In genomic region chr5:81428446-81428845, GRCh38 we compare ENCODE assay signal across 34 cellular contexts. TPM values are rescaled to one million over a fixed set of nuclear protein-coding genes. Genes with fewer than 3 reads are reported as not detected.
DNase-seq lines count a peak whose midpoint lies in the region; ATAC-seq, FAIRE-seq and TF ChIP-seq lines count a peak whose summit lies in the region.
"Had no signal": no experiment of that assay in that cellular context is flagged by ENCODE, and none has a peak within 500 bp of the region (broad histone marks: within the 10 kb centered on the region; RNA-seq: fewer than 3 reads in every experiment).

No MANE protein-coding gene starts in this region.

- no peak overlapping the region for H3K27ac Mint-ChIP-seq in activated CD8-positive, alpha-beta T cell treated with anti-CD3 and anti-CD28 coated beads, Interleukin-2, amount 10 ng/mL, durations not matched to agents 7 days and 5 days
- H3K27ac Mint-ChIP-seq: activated B cell treated with CpG ODN at 0.5 μM for 24 hours; activated CD4-positive, alpha-beta T cell treated with anti-CD3 and anti-CD28 coated beads, Interleukin-2, amount 10 ng/mL, durations not matched to agents 7 days and 5 days; activated CD8-positive, alpha-beta memory T cell treated with anti-CD3 and anti-CD28 coated beads, Interleukin-2, amount 10 ng/mL, durations not matched to agents 7 days and 5 days; activated naive CD8-positive, alpha-beta T cell treated with anti-CD3 and anti-CD28 coated beads, Interleukin-2, amount 50 U/mL, for 24 hours; CD8-positive, alpha-beta T cell; dendritic cell treated with granulocyte-macrophage colony-stimulating factor and Interleukin-4, amounts not matched to agents 40 ng/mL and 50 ng/mL, for 4 days had no signal

- no peak for TF ChIP-seq RAD21 in A549 (conservative IDR thresholded peaks at IDR 0.05 in 1 of 2, IDR thresholded peaks at IDR 0.05 in 1 of 2)

- H3K4me3 Mint-ChIP-seq in activated CD8-positive, alpha-beta T cell treated with anti-CD3 and anti-CD28 coated beads, Interleukin-2, amount 10 ng/mL, durations not matched to agents 7 days and 5 days: no peak overlapping the region
- H3K4me3 Mint-ChIP-seq: activated B cell treated with CpG ODN at 0.5 μM for 24 hours; activated CD4-positive, alpha-beta T cell treated with anti-CD3 and anti-CD28 coated beads, Interleukin-2, amount 10 ng/mL, durations not matched to agents 7 days and 5 days; activated CD8-positive, alpha-beta memory T cell treated with anti-CD3 and anti-CD28 coated beads, Interleukin-2, amount 10 ng/mL, durations not matched to agents 7 days and 5 days; activated naive CD8-positive, alpha-beta T cell treated with anti-CD3 and anti-CD28 coated beads, Interleukin-2, amount 50 U/mL, for 24 hours; CD8-positive, alpha-beta T cell; dendritic cell treated with granulocyte-macrophage colony-stimulating factor and Interleukin-4, amounts not matched to agents 40 ng/mL and 50 ng/mL, for 4 days had no signal

- H3K9me3 Mint-ChIP-seq in activated CD8-positive, alpha-beta T cell treated with anti-CD3 and anti-CD28 coated beads, Interleukin-2, amount 10 ng/mL, durations not matched to agents 7 days and 5 days (ENCODE audit: insufficient read depth): no peaks in the 10 kb centered on the region
- H3K9me3 Mint-ChIP-seq: activated B cell treated with CpG ODN at 0.5 μM for 24 hours; activated CD4-positive, alpha-beta T cell treated with anti-CD3 and anti-CD28 coated beads, Interleukin-2, amount 10 ng/mL, durations not matched to agents 7 days and 5 days; activated naive CD8-positive, alpha-beta T cell treated with anti-CD3 and anti-CD28 coated beads, Interleukin-2, amount 50 U/mL, for 24 hours; CD8-positive, alpha-beta T cell; dendritic cell treated with granulocyte-macrophage colony-stimulating factor and Interleukin-4, amounts not matched to agents 40 ng/mL and 50 ng/mL, for 4 days had no signal

- DNase-seq in A549 (ENCODE audit: low read depth in 1 of 2, low spot score in 1 of 2): peak in 1 of 2 experiments; percentile 15
- peak; percentile 70 for DNase-seq in adipocyte (ENCODE audit: low read depth)
- DNase-seq in fibroblast of villous mesenchyme (ENCODE audit: low read depth): peak; percentile 35
- DNase-seq in HuH-7.5 (ENCODE audit: low spot score): no peak
- DNase-seq in lower lobe of right lung: no peak
- no peak for DNase-seq in activated CD8-positive, alpha-beta T cell treated with anti-CD3 and anti-CD28 coated beads, Interleukin-2, amount 10 ng/mL, durations not matched to agents 7 days and 5 days
- DNase-seq in activated CD4-positive, alpha-beta T cell treated with anti-CD3 and anti-CD28 coated beads, Interleukin-2, amount 50 U/mL, for 4 hours: no peak
- DNase-seq: activated B cell treated with CpG ODN at 0.5 μM for 24 hours; activated CD4-positive, alpha-beta T cell treated with anti-CD3 and anti-CD28 coated beads, Interleukin-2, amount 10 ng/mL, durations not matched to agents 7 days and 5 days; activated CD8-positive, alpha-beta memory T cell treated with anti-CD3 and anti-CD28 coated beads, Interleukin-2, amount 10 ng/mL, durations not matched to agents 7 days and 5 days; activated naive CD8-positive, alpha-beta T cell treated with anti-CD3 and anti-CD28 coated beads, Interleukin-2, amount 50 U/mL, for 24 hours; activated T-cell treated with anti-CD3 and anti-CD28 coated beads, Interleukin-2, amount 50 U/mL, for 48 hours; BE2C; CD8-positive, alpha-beta T cell; esophagus squamous epithelium; glutamatergic neuron; GOT3; left lung; NCI-H1417 treated with DMSO at 0.1 percent for 48 hours; NCI-H2029 treated with DMSO at 0.1 percent for 48 hours; NCI-H226; NCI-H774; RPMI8226; stimulated activated CD8-positive, alpha-beta memory T cell treated with anti-CD3 and anti-CD28 coated beads, Interleukin-4, amount 100 ng/mL, for 48 hours; T-helper 1 cell had no signal

- no peaks in the 10 kb centered on the region for H3K36me3 Mint-ChIP-seq in activated CD8-positive, alpha-beta T cell treated with anti-CD3 and anti-CD28 coated beads, Interleukin-2, amount 10 ng/mL, durations not matched to agents 7 days and 5 days (ENCODE audit: low read depth)
- H3K36me3 Mint-ChIP-seq: activated CD8-positive, alpha-beta memory T cell treated with anti-CD3 and anti-CD28 coated beads, Interleukin-2, amount 10 ng/mL, durations not matched to agents 7 days and 5 days had no signal

- no peaks in the 10 kb centered on the region for H3K9me3 ChIP-seq in A549
- no peaks in the 10 kb centered on the region for H3K9me3 ChIP-seq in HEK293 (ENCODE audit: control insufficient read depth, insufficient read depth, low read depth, low read length)
- no peaks in the 10 kb centered on the region for H3K9me3 ChIP-seq in adipocyte (ENCODE audit: control insufficient read depth, low read length)
- H3K9me3 ChIP-seq in lower lobe of right lung: no peaks in the 10 kb centered on the region
- H3K9me3 ChIP-seq: BE2C, esophagus squamous epithelium, left lung, right atrium auricular region, SJCRH30, tibial nerve had no signal

- FAIRE-seq in A549 (lab: Jason Lieb, UNC): no peak
- FAIRE-seq: A204.1, GM18507 had no signal

- H3K4me1 Mint-ChIP-seq in activated CD8-positive, alpha-beta T cell treated with anti-CD3 and anti-CD28 coated beads, Interleukin-2, amount 10 ng/mL, durations not matched to agents 7 days and 5 days (ENCODE audit: low read depth): peaks cover 4% of the 10 kb centered on the region

- peak overlapping the region; percentile 7 for H3K9ac ChIP-seq in adipocyte (ENCODE audit: low read length)
- H3K9ac ChIP-seq: KMS-11 had no signal

- peak overlapping the region; percentile 56 for H3K4me2 ChIP-seq in A549
- H3K4me2 ChIP-seq: KMS-11 had no signal

- POLR2A ChIA-PET in A549 (lab: Yijun Ruan, JAX): interaction anchor here (0.5 to 1.0 kb wide), 3 partner anchors 10 to 424 kb away, joined by 3 to 5 read pairs (median 3); partner anchors contain the start of gene SSBP2
- POLR2A ChIA-PET in HEK293 (lab: Yijun Ruan, JAX): interaction anchor here (0.6 kb wide), 1 partner anchor 61 kb away, joined by 3 read pairs; no protein-coding TSS in a partner anchor
- POLR2A ChIA-PET in activated CD8-positive, alpha-beta T cell treated with anti-CD3 and anti-CD28 coated beads, Interleukin-2, amount 10 ng/mL, durations not matched to agents 7 days and 5 days (lab: Charles Lee): no interaction called here

- no peak for TF ChIP-seq POLR2A in A549 (IDR thresholded peaks at IDR 0.05; ENCODE audit: low read length)

- H3K27me3 ChIP-seq in adipocyte (replicated peaks; ENCODE audit: control insufficient read depth, insufficient read depth, low read length) (no peaks in the 10 kb centered on the region), lower lobe of right lung (ENCODE audit: low read depth) (no peaks in the 10 kb centered on the region)
- H3K27me3 ChIP-seq: BE2C, esophagus squamous epithelium, left lung, right atrium auricular region, SJCRH30, tibial nerve had no signal

- no peak for TF ChIP-seq EP300 in A549 (IDR thresholded peaks at IDR 0.05)

- intact Hi-C loops in lower lobe of right lung (cut with DNase I): loop anchor here (10.0 kb wide), 1 partner anchor 316 kb away; no protein-coding TSS in a partner anchor

- peak in 1 of 2 experiments; percentile 23; a peak in 3 of 6 replicates for ATAC-seq in A549
- no peak for ATAC-seq in lower lobe of right lung
- no peak for ATAC-seq in activated CD8-positive, alpha-beta T cell treated with anti-CD3 and anti-CD28 coated beads, Interleukin-2, amount 10 ng/mL, durations not matched to agents 7 days and 5 days
- ATAC-seq: activated CD8-positive, alpha-beta memory T cell treated with anti-CD3 and anti-CD28 coated beads, Interleukin-2, amount 10 ng/mL, durations not matched to agents 7 days and 5 days; activated naive CD8-positive, alpha-beta T cell treated with anti-CD3 and anti-CD28 coated beads, Interleukin-2, amount 50 U/mL, for 24 hours; CD8-positive, alpha-beta T cell; left lung had no signal

- 53% methylated on average over 3 of the region's 3 CpGs for WGBS in A549 (ENCODE audit: missing lambda C conversion rate)

- no peak for TF ChIP-seq CTCF in A549 (IDR thresholded peaks at IDR 0.05)
- TF ChIP-seq CTCF in HEK293 (tag by site-specific recombination; IDR thresholded peaks at IDR 0.05): no peak
- no peak for TF ChIP-seq CTCF in fibroblast of villous mesenchyme (IDR thresholded peaks at IDR 0.05; ENCODE audit: insufficient read depth, low read depth, low read length)
- TF ChIP-seq CTCF in lower lobe of right lung (IDR thresholded peaks at IDR 0.05): no peak

- H3K4me3 ChIP-seq in A549: no peak overlapping the region
- H3K4me3 ChIP-seq in HEK293 (ENCODE audit: low read depth, low read length): no peak overlapping the region
- no peak overlapping the region for H3K4me3 ChIP-seq in adipocyte (ENCODE audit: low read length)
- H3K4me3 ChIP-seq in fibroblast of villous mesenchyme (ENCODE audit: low read depth, low read length): no peak overlapping the region
- no peak overlapping the region for H3K4me3 ChIP-seq in lower lobe of right lung
- H3K4me3 ChIP-seq: esophagus squamous epithelium, left lung, right atrium auricular region, SJCRH30, tibial nerve had no signal

- H3K27ac ChIP-seq in A549: no peak overlapping the region
- no peak overlapping the region for H3K27ac ChIP-seq in HEK293 (ENCODE audit: extremely low read depth, low read depth, low read length)
- H3K27ac ChIP-seq in lower lobe of right lung: no peak overlapping the region
- H3K27ac ChIP-seq: esophagus squamous epithelium, KMS-11, right atrium auricular region, SJCRH30 had no signal

- H3K36me3 ChIP-seq in HEK293 (ENCODE audit: control insufficient read depth in 2 of 2, insufficient read depth in 1 of 2, low read length in 2 of 2) (no peaks in the 10 kb centered on the region), adipocyte (ENCODE audit: control insufficient read depth, insufficient read depth, low read length, severe bottlenecking) (peaks cover 5% of the 10 kb centered on the region), lower lobe of right lung (no peaks in the 10 kb centered on the region)
- H3K36me3 ChIP-seq: BE2C, left lung, right atrium auricular region had no signal

- CTCF ChIA-PET in A549 (lab: Yijun Ruan, JAX) (interaction anchor here (0.9 kb wide), 1 partner anchor 737 kb away, joined by 3 read pairs; no protein-coding TSS in a partner anchor), HEK293 (lab: Yijun Ruan, JAX) (interaction anchor here (0.6 to 1.0 kb wide), 2 partner anchors 97 to 428 kb away, joined by 3 to 4 read pairs; no protein-coding TSS in a partner anchor)
- CTCF ChIA-PET in activated CD8-positive, alpha-beta T cell treated with anti-CD3 and anti-CD28 coated beads, Interleukin-2, amount 10 ng/mL, durations not matched to agents 7 days and 5 days (lab: Charles Lee): interaction anchor here (1.4 to 4.6 kb wide), 2 partner anchors 12 to 737 kb away, joined by 3 to 30 read pairs; no protein-coding TSS in a partner anchor

- peaks cover 24% of the 10 kb centered on the region for H3K4me1 ChIP-seq in A549
- H3K4me1 ChIP-seq in HEK293 (ENCODE audit: control insufficient read depth, insufficient read depth, low read length): peaks cover 12% of the 10 kb centered on the region
- peaks cover 50% of the 10 kb centered on the region for H3K4me1 ChIP-seq in adipocyte (ENCODE audit: control insufficient read depth, insufficient read depth, low read length)
- H3K4me1 ChIP-seq in lower lobe of right lung: peaks cover 17% of the 10 kb centered on the region

- no peaks in the 10 kb centered on the region for H3K27me3 Mint-ChIP-seq in activated CD8-positive, alpha-beta T cell treated with anti-CD3 and anti-CD28 coated beads, Interleukin-2, amount 10 ng/mL, durations not matched to agents 7 days and 5 days (ENCODE audit: low read depth)
- H3K27me3 Mint-ChIP-seq: activated B cell treated with CpG ODN at 0.5 μM for 24 hours; activated CD4-positive, alpha-beta T cell treated with anti-CD3 and anti-CD28 coated beads, Interleukin-2, amount 10 ng/mL, durations not matched to agents 7 days and 5 days; activated CD8-positive, alpha-beta memory T cell treated with anti-CD3 and anti-CD28 coated beads, Interleukin-2, amount 10 ng/mL, durations not matched to agents 7 days and 5 days; activated naive CD8-positive, alpha-beta T cell treated with anti-CD3 and anti-CD28 coated beads, Interleukin-2, amount 50 U/mL, for 24 hours; dendritic cell treated with granulocyte-macrophage colony-stimulating factor and Interleukin-4, amounts not matched to agents 40 ng/mL and 50 ng/mL, for 4 days had no signal

RNA-seq across cellular contexts. Expression of gene ACOT12, which starts 34.5 kb away (rescaled TPM):
- polyA plus RNA-seq in A549 (2011; rRNA removed) (0.08 and 0.09 TPM in 2 replicates), A549 (2017; fragmentation: RNase III; extraction: RNeasy Plus Mini Kit Qiagen cat#74134 plus additional on column Dnase treatment) (not detected in 3 replicates)
- 0.08 TPM in 2 replicates for polyA plus RNA-seq in A549 (2012; cell fraction: cytosol; rRNA removed)
- 0.10 TPM in 1 of 2 replicates, not detected in the other for polyA plus RNA-seq in A549 (2012; cell fraction: nucleus; rRNA removed)
- not detected in 2 replicates for polyA minus RNA-seq in A549 (2011; rRNA and poly(A)+ RNA removed)
- total RNA-seq in fibroblast of villous mesenchyme (not detected in 2 replicates), lower lobe of right lung (not detected)
- total RNA-seq in activated CD8-positive, alpha-beta T cell treated with anti-CD3 and anti-CD28 coated beads, Interleukin-2, amount 10 ng/mL, durations not matched to agents 7 days and 5 days: not detected
- total RNA-seq: activated B cell treated with CpG ODN at 0.5 μM for 24 hours; activated CD4-positive, alpha-beta T cell treated with anti-CD3 and anti-CD28 coated beads, Interleukin-2, amount 10 ng/mL, durations not matched to agents 7 days and 5 days; activated CD8-positive, alpha-beta memory T cell treated with anti-CD3 and anti-CD28 coated beads, Interleukin-2, amount 10 ng/mL, durations not matched to agents 7 days and 5 days; CD8-positive, alpha-beta T cell; esophagus squamous epithelium; left lung; mesenteric fat pad; right atrium auricular region had no signal

Comparison
In these comparisons a context has a peak if more than half of its experiments do, and no peak if none do; other contexts are left out.
1. DNase-seq: peak in adipocyte (single experiment) and fibroblast of villous mesenchyme (single experiment); none in HuH-7.5 (single experiment), lower lobe of right lung (single experiment), activated CD8-positive, alpha-beta T cell treated with anti-CD3 and anti-CD28 coated beads, Interleukin-2, amount 10 ng/mL, durations not matched to agents 7 days and 5 days (single experiment) and activated CD4-positive, alpha-beta T cell treated with anti-CD3 and anti-CD28 coated beads, Interleukin-2, amount 50 U/mL, for 4 hours (0 of 2).